8 cellular contexts compared by ENCODE assay signal in genomic region chr1:222634180-222635013, GRCh38.
DNase-seq lines count a peak whose midpoint lies in the region; ATAC-seq and TF ChIP-seq lines count a peak whose summit lies in the region.

No MANE protein-coding gene starts in this region.

- peaks cover 10% of the 10 kb centered on the region for H3K4me1 Mint-ChIP-seq in T-helper 2 cell treated with Interferon-gamma antibody and Interleukin-4, amounts not matched to agents 5 μg/mL and 100 μg/mL, for 36 hours (ENCODE audit: low read depth)

- ATAC-seq in GM18499 (IDR thresholded peaks at IDR 0.05; ENCODE audit: insufficient read depth, unreplicated experiment) (peak; percentile 62), HG03039 (IDR thresholded peaks at IDR 0.05; ENCODE audit: unreplicated experiment) (peak; percentile 59)

- POLR2A ChIA-PET in AG04449 (lab: Yijun Ruan, JAX) = interaction anchor here (0.8 kb wide), 1 partner anchor 10 kb away, joined by 4 read pairs; no protein-coding TSS in a partner anchor

- H3K4me3 ChIP-seq in AG04449 (ENCODE audit: low read depth, low read length) = no peak overlapping the region

- no peak overlapping the region for H3K27ac Mint-ChIP-seq in T-helper 2 cell treated with Interferon-gamma antibody and Interleukin-4, amounts not matched to agents 5 μg/mL and 100 μg/mL, for 36 hours

- CTCF ChIA-PET in AG04449 (lab: Yijun Ruan, JAX) = interaction anchor here (0.6 to 6.1 kb wide), 28 partner anchors 10 to 1156 kb away, joined by 3 to 179 read pairs (median 4); partner anchors contain the start of gene TAF1A

- DNase-seq in AG04449 (ENCODE audit: low read depth, low spot score) (peak; percentile 65), NCI-H2029 treated with DMSO at 0.1 percent for 48 hours (lab: John Stamatoyannopoulos, UW) (peak; percentile 77), brain pericyte (ENCODE audit: low read depth, low spot score) (peak; percentile 56), inferior parietal cortex (ENCODE audit: extremely low spot score) (peak; percentile 100)
- peak; percentile 53 for DNase-seq in T-helper 2 cell treated with Interferon-gamma antibody and Interleukin-4, amounts not matched to agents 5 μg/mL and 100 μg/mL, for 36 hours (ENCODE audit: low spot score)
- DNase-seq in stimulated activated CD4-positive, alpha-beta T cell treated with anti-CD3 and anti-CD28 coated beads, Interleukin-2, amount 100 ng/mL, for 4 hours (ENCODE audit: low read depth) = peak; percentile 68

- no peaks in the 10 kb centered on the region for H3K9me3 Mint-ChIP-seq in T-helper 2 cell treated with Interferon-gamma antibody and Interleukin-4, amounts not matched to agents 5 μg/mL and 100 μg/mL, for 36 hours

- peaks cover 41% of the 10 kb centered on the region for H3K36me3 Mint-ChIP-seq in T-helper 2 cell treated with Interferon-gamma antibody and Interleukin-4, amounts not matched to agents 5 μg/mL and 100 μg/mL, for 36 hours (ENCODE audit: low read depth)

- peak; percentile 68 for TF ChIP-seq CTCF in AG04449 (IDR thresholded peaks at IDR 0.05; ENCODE audit: insufficient read depth, low read length, missing control alignments)

- no peaks in the 10 kb centered on the region for H3K27me3 Mint-ChIP-seq in T-helper 2 cell treated with Interferon-gamma antibody and Interleukin-4, amounts not matched to agents 5 μg/mL and 100 μg/mL, for 36 hours (ENCODE audit: low read depth)

- no peak overlapping the region for H3K4me3 Mint-ChIP-seq in T-helper 2 cell treated with Interferon-gamma antibody and Interleukin-4, amounts not matched to agents 5 μg/mL and 100 μg/mL, for 36 hours
